ENCODE assay signal across 8 cellular contexts in genomic region chr9:126326228-126327015, GRCh38. TPM values are rescaled to one million over a fixed set of nuclear protein-coding genes. Genes with fewer than 3 reads are reported as not detected.
DNase-seq lines count a peak whose midpoint lies in the region; ATAC-seq and TF ChIP-seq lines count a peak whose summit lies in the region.

Gene MVB12B, plus strand, starts transcription at chr9:126326829. Its CDS starts 101 bp downstream, at chr9:126326930.

- CTCF ChIA-PET in CD8-positive, alpha-beta memory T cell (lab: Charles Lee): interaction anchor here (0.6 to 5.0 kb wide), 9 partner anchors 9 to 164 kb away, joined by 3 to 23 read pairs (median 6); no protein-coding TSS in a partner anchor

- peak; percentile 62 to 71 for ATAC-seq in stimulated activated naive B cell treated with anti-CD40 and anti-IgM and Interleukin-4, amounts not matched to agents 10 μg/mL and 1 μg/mL and 100 μg/mL, for 72 hours (replicated peaks)

- H3K9ac ChIP-seq in KMS-11 (peak within 1 kb of the TSS; percentile 62; the same call in 1 of the 2 replicates), endodermal cell (ENCODE audit: extremely low read depth, low read length, poor library complexity, severe bottlenecking) (peak within 1 kb of the TSS; percentile 38)

- no peaks in the 10 kb centered on the region for H3K27me3 ChIP-seq in CD8-positive, alpha-beta memory T cell (ENCODE audit: insufficient read depth, low read length, poor library complexity, severe bottlenecking)
- H3K27me3 ChIP-seq in KMS-11 (ENCODE audit: insufficient read depth, low read depth) (no peaks in the 10 kb centered on the region), endodermal cell (ENCODE audit: control insufficient read depth, insufficient read depth, low read length, poor library complexity, severe bottlenecking) (no peaks in the 10 kb centered on the region), mononuclear cell (ENCODE audit: insufficient read depth, low read length) (no peaks in the 10 kb centered on the region)

- H3K4me3 Mint-ChIP-seq in CD8-positive, alpha-beta memory T cell: peak within 1 kb of the TSS; percentile 86 to 97 (median 90)
- H3K4me3 Mint-ChIP-seq in endodermal cell: peak within 1 kb of the TSS; percentile 66
- peak within 1 kb of the TSS; percentile 85 to 89 for H3K4me3 Mint-ChIP-seq in stimulated activated naive B cell treated with anti-CD40 and anti-IgM and Interleukin-4, amounts not matched to agents 10 μg/mL and 1 μg/mL and 100 μg/mL, for 72 hours

- 5 to 29% methylated on average over 8 to 94 of the region's 94 CpGs for WGBS in endodermal cell (ENCODE audit: insufficient coverage in 1 of 2, insufficient read length in 1 of 2), 2 experiments

- H3K4me2 ChIP-seq in KMS-11: peak within 1 kb of the TSS; percentile 78

- peak within 1 kb of the TSS; percentile 58 for H3K27ac ChIP-seq in CD8-positive, alpha-beta memory T cell (ENCODE audit: low read depth, low read length)
- H3K27ac ChIP-seq in KMS-11 (no peak within 1 kb of the TSS), endodermal cell (ENCODE audit: low read depth, low read length) (peak within 1 kb of the TSS; percentile 71)

- H3K36me3 ChIP-seq in CD8-positive, alpha-beta memory T cell (ENCODE audit: insufficient read depth, low read length): no peaks in the 10 kb centered on the region
- H3K36me3 ChIP-seq in KMS-11 (ENCODE audit: insufficient read depth) (no peaks in the 10 kb centered on the region), endodermal cell (ENCODE audit: control insufficient read depth, insufficient read depth, low read length) (no peaks in the 10 kb centered on the region)

- peaks cover 43 to 52% (median 47%) of the 10 kb centered on the region in 3 donors for H3K4me1 Mint-ChIP-seq in CD8-positive, alpha-beta memory T cell
- H3K4me1 Mint-ChIP-seq in endodermal cell: peaks cover 20% of the 10 kb centered on the region
- peaks cover 14 to 35% of the 10 kb centered on the region in 2 donors for H3K4me1 Mint-ChIP-seq in stimulated activated naive B cell treated with anti-CD40 and anti-IgM and Interleukin-4, amounts not matched to agents 10 μg/mL and 1 μg/mL and 100 μg/mL, for 72 hours

- POLR2A ChIA-PET in CD8-positive, alpha-beta memory T cell (lab: Charles Lee): interaction anchor here (0.8 to 2.2 kb wide), 3 partner anchors 66 to 72 kb away, joined by 3 to 9 read pairs (median 3); no protein-coding TSS in a partner anchor

- H3K4me3 ChIP-seq in CD8-positive, alpha-beta memory T cell (ENCODE audit: low read length): peak within 1 kb of the TSS; percentile 74
- no peak within 1 kb of the TSS for H3K4me3 ChIP-seq in KMS-11 (IDR thresholded peaks at IDR 0.05; ENCODE audit: insufficient read depth, low read depth, low read length)
- H3K4me3 ChIP-seq in endodermal cell (ENCODE audit: low read length): peak within 1 kb of the TSS; percentile 73
- peak within 1 kb of the TSS; percentile 37 for H3K4me3 ChIP-seq in mononuclear cell (ENCODE audit: low read length)

- H4K20me1 ChIP-seq in KMS-11 (ENCODE audit: insufficient read depth): no peaks in the 10 kb centered on the region

- peak within 1 kb of the TSS; percentile 78 for H2AFZ ChIP-seq in KMS-11 (ENCODE audit: low read depth)

- H3K79me2 ChIP-seq in KMS-11 (ENCODE audit: insufficient read depth, low read depth): no peaks in the 10 kb centered on the region

- peak within 1 kb of the TSS; percentile 93 to 99 (median 96) for H3K27ac Mint-ChIP-seq in CD8-positive, alpha-beta memory T cell
- peak within 1 kb of the TSS; percentile 89 for H3K27ac Mint-ChIP-seq in endodermal cell
- H3K27ac Mint-ChIP-seq in stimulated activated naive B cell treated with anti-CD40 and anti-IgM and Interleukin-4, amounts not matched to agents 10 μg/mL and 1 μg/mL and 100 μg/mL, for 72 hours: peak within 1 kb of the TSS; percentile 90

- H3K4me1 ChIP-seq in CD8-positive, alpha-beta memory T cell (ENCODE audit: insufficient read depth, low read length): peaks cover 46% of the 10 kb centered on the region
- peaks cover 20% of the 10 kb centered on the region for H3K4me1 ChIP-seq in KMS-11 (ENCODE audit: low read depth, poor library complexity, severe bottlenecking)
- H3K4me1 ChIP-seq in endodermal cell (ENCODE audit: control insufficient read depth, insufficient read depth, low read length): peaks cover 4% of the 10 kb centered on the region
- H3K4me1 ChIP-seq in mononuclear cell (ENCODE audit: insufficient read depth, low read length): peaks cover 42% of the 10 kb centered on the region

- H3K9me3 ChIP-seq in CD8-positive, alpha-beta memory T cell (ENCODE audit: low read length): no peaks in the 10 kb centered on the region
- H3K9me3 ChIP-seq in endodermal cell (ENCODE audit: control insufficient read depth, low read length): peaks cover 10% of the 10 kb centered on the region
- peaks cover 15% of the 10 kb centered on the region for H3K9me3 ChIP-seq in mononuclear cell (ENCODE audit: low read depth, low read length)

- H3K27me3 Mint-ChIP-seq in CD8-positive, alpha-beta memory T cell: no peaks in the 10 kb centered on the region
- no peaks in the 10 kb centered on the region for H3K27me3 Mint-ChIP-seq in endodermal cell (ENCODE audit: insufficient read depth)
- peaks cover 6 to 8% of the 10 kb centered on the region in 2 donors for H3K27me3 Mint-ChIP-seq in stimulated activated naive B cell treated with anti-CD40 and anti-IgM and Interleukin-4, amounts not matched to agents 10 μg/mL and 1 μg/mL and 100 μg/mL, for 72 hours

- H3K36me3 Mint-ChIP-seq in CD8-positive, alpha-beta memory T cell: peaks cover 0 to 12% (median 0%) of the 10 kb centered on the region in 3 donors
- no peaks in the 10 kb centered on the region for H3K36me3 Mint-ChIP-seq in endodermal cell (ENCODE audit: low read depth)
- peaks cover 0 to 1% of the 10 kb centered on the region in 2 donors for H3K36me3 Mint-ChIP-seq in stimulated activated naive B cell treated with anti-CD40 and anti-IgM and Interleukin-4, amounts not matched to agents 10 μg/mL and 1 μg/mL and 100 μg/mL, for 72 hours

- DNase-seq in CD8-positive, alpha-beta memory T cell: peak; percentile 46 to 75 (median 64)
- DNase-seq in activated CD8-positive, alpha-beta memory T cell treated with anti-CD3 and anti-CD28 coated beads for 24 hours: peak; percentile 79
- DNase-seq in endodermal cell (peak; percentile 73), SKM-1 (lab: John Stamatoyannopoulos, UW; ENCODE audit: unreplicated experiment) (no peak), middle frontal gyrus (ENCODE audit: extremely low spot score, low spot score) (no peak)
- no peak for DNase-seq in stimulated activated naive B cell treated with anti-CD40 and anti-IgM and Interleukin-4, amounts not matched to agents 10 μg/mL and 1 μg/mL and 100 μg/mL, for 72 hours

- H3K9me3 Mint-ChIP-seq in CD8-positive, alpha-beta memory T cell: peaks cover 0 to 4% (median 0%) of the 10 kb centered on the region in 5 donors
- peaks cover 7% of the 10 kb centered on the region for H3K9me3 Mint-ChIP-seq in endodermal cell
- no peaks in the 10 kb centered on the region for H3K9me3 Mint-ChIP-seq in stimulated activated naive B cell treated with anti-CD40 and anti-IgM and Interleukin-4, amounts not matched to agents 10 μg/mL and 1 μg/mL and 100 μg/mL, for 72 hours

- TF ChIP-seq CTCF in KMS-11 (conservative IDR thresholded peaks at IDR 0.05; ENCODE audit: low read depth, low read length) (no peak), endodermal cell (conservative IDR thresholded peaks at IDR 0.05) (no peak)

RNA-seq across cellular contexts. Expression of gene MVB12B, which starts in this region (rescaled TPM):
- total RNA-seq in CD8-positive, alpha-beta memory T cell: 10 to 100 TPM; 11.0 to 13.1 TPM
- polyA plus RNA-seq in CD8-positive, alpha-beta memory T cell: 12.7 TPM
- total RNA-seq in endodermal cell (10 to 100 TPM; 18.6 to 19.7 TPM), mononuclear cell (9.4 TPM)
- 27.4 TPM for polyA plus RNA-seq in endodermal cell (2013, experiment 1 of 2)
- polyA plus RNA-seq in endodermal cell (2013, experiment 2 of 2): 24.8 TPM

Comparison
In these comparisons a context has a peak if more than half of its experiments do, and no peak if none do; other contexts are left out.
1. DNase-seq: peak in CD8-positive, alpha-beta memory T cell (5 of 5), activated CD8-positive, alpha-beta memory T cell treated with anti-CD3 and anti-CD28 coated beads for 24 hours (single experiment) and endodermal cell (single experiment); none in stimulated activated naive B cell treated with anti-CD40 and anti-IgM and Interleukin-4, amounts not matched to agents 10 μg/mL and 1 μg/mL and 100 μg/mL, for 72 hours (single experiment), SKM-1 (single experiment) and middle frontal gyrus (single experiment).
2. Peak in every context shown above with its lines, with median percentiles within 50 percentile points of each other: H3K27ac Mint-ChIP-seq and H3K4me3 Mint-ChIP-seq.